In the genomic region with DNA sequence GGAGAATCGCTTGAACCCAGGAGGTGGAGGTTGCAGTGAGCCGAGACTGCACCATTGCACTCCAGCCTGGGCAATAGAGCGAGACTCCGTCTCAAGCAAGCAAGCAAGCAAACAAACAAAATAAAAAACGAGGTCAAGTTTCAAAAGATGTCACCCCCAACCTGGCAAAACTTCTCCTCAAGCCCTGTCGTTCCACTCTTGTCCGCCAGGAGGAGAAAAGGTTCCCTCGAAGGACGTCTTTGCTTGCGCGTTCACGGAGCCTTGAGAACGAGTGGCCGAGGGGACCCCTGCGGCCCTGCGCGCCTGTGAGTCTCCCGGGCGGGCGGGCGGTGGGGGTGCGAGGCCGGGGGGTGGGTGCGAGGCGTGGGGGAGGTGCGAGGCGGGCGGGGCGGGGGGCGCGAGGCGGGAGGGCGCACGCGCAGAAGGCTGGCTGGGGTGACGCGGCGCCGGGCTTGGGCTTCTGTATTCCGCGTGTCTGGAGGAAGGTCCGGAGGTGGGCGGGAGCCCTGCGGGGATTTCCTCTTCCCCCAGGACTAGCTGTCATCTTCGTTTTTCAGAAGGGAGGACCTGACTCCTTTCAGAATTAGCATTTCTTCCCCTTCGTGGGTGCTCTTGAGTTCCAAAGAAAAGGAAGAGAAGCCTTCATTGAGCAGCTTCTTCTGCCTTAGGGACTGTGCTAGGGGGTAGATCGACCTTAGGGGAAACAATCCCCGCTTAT, we compare ENCODE assay signal across 1 cellular context.
A peak's percentile ranks its signal among the peaks of the same experiment; 100 is the strongest.
TF ChIP-seq lines count a peak whose summit lies in the region.

No MANE protein-coding gene starts in this region.

TF ChIP-seq in HEK293, 187 proteins besides CTCF, POLR2A, EP300 and RAD21 (continued from another document and continues in another):
- TF ChIP-seq, protein P1, sequence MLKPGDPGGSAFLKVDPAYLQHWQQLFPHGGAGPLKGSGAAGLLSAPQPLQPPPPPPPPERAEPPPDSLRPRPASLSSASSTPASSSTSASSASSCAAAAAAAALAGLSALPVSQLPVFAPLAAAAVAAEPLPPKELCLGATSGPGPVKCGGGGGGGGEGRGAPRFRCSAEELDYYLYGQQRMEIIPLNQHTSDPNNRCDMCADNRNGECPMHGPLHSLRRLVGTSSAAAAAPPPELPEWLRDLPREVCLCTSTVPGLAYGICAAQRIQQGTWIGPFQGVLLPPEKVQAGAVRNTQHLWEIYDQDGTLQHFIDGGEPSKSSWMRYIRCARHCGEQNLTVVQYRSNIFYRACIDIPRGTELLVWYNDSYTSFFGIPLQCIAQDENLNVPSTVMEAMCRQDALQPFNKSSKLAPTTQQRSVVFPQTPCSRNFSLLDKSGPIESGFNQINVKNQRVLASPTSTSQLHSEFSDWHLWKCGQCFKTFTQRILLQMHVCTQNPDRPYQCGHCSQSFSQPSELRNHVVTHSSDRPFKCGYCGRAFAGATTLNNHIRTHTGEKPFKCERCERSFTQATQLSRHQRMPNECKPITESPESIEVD (tag by site-specific recombination; IDR thresholded peaks at IDR 0.05), result no peak
- no peak for TF ChIP-seq KLF8 (tag by site-specific recombination; IDR thresholded peaks at IDR 0.05)
- no peak for TF ChIP-seq ZNF366 (tag by site-specific recombination; conservative IDR thresholded peaks at IDR 0.05)
- no peak for TF ChIP-seq ZNF747 (tag by site-specific recombination; IDR thresholded peaks at IDR 0.05)
- no peak for TF ChIP-seq YY2 (tag by site-specific recombination; IDR thresholded peaks at IDR 0.05)
- TF ChIP-seq ZNF146 (tag by site-specific recombination; IDR thresholded peaks at IDR 0.05), result no peak
- TF ChIP-seq, protein P2, sequence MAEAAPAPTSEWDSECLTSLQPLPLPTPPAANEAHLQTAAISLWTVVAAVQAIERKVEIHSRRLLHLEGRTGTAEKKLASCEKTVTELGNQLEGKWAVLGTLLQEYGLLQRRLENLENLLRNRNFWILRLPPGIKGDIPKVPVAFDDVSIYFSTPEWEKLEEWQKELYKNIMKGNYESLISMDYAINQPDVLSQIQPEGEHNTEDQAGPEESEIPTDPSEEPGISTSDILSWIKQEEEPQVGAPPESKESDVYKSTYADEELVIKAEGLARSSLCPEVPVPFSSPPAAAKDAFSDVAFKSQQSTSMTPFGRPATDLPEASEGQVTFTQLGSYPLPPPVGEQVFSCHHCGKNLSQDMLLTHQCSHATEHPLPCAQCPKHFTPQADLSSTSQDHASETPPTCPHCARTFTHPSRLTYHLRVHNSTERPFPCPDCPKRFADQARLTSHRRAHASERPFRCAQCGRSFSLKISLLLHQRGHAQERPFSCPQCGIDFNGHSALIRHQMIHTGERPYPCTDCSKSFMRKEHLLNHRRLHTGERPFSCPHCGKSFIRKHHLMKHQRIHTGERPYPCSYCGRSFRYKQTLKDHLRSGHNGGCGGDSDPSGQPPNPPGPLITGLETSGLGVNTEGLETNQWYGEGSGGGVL (tag by site-specific recombination; IDR thresholded peaks at IDR 0.05), result peak; percentile 22; the same call in 1 of the 2 replicates
- no peak; the same call in 1 of the 2 replicates for TF ChIP-seq ZIC2 (tag by site-specific recombination; IDR thresholded peaks at IDR 0.05)
- TF ChIP-seq, protein P3, sequence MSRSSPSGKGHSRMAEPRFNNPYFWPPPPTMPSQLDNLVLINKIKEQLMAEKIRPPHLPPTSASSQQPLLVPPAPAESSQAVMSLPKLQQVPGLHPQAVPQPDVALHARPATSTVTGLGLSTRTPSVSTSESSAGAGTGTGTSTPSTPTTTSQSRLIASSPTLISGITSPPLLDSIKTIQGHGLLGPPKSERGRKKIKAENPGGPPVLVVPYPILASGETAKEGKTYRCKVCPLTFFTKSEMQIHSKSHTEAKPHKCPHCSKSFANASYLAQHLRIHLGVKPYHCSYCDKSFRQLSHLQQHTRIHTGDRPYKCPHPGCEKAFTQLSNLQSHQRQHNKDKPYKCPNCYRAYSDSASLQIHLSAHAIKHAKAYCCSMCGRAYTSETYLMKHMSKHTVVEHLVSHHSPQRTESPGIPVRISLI (tag by site-specific recombination; IDR thresholded peaks at IDR 0.05), result no peak
- peak; percentile 62 for TF ChIP-seq ZFHX2 (tag by site-specific recombination; conservative IDR thresholded peaks at IDR 0.05)
- no peak for TF ChIP-seq ZNF707 (tag by site-specific recombination; IDR thresholded peaks at IDR 0.05)
- TF ChIP-seq IKZF3 (tag by site-specific recombination; IDR thresholded peaks at IDR 0.05), result no peak; the same call in 1 of the 2 replicates
- no peak for TF ChIP-seq ZNF76 (tag by site-specific recombination; IDR thresholded peaks at IDR 0.05; ENCODE audit: borderline replicate concordance, low read depth)
- no peak for TF ChIP-seq MZF1 (tag by site-specific recombination; IDR thresholded peaks at IDR 0.05; ENCODE audit: borderline replicate concordance)
- TF ChIP-seq, protein P4, sequence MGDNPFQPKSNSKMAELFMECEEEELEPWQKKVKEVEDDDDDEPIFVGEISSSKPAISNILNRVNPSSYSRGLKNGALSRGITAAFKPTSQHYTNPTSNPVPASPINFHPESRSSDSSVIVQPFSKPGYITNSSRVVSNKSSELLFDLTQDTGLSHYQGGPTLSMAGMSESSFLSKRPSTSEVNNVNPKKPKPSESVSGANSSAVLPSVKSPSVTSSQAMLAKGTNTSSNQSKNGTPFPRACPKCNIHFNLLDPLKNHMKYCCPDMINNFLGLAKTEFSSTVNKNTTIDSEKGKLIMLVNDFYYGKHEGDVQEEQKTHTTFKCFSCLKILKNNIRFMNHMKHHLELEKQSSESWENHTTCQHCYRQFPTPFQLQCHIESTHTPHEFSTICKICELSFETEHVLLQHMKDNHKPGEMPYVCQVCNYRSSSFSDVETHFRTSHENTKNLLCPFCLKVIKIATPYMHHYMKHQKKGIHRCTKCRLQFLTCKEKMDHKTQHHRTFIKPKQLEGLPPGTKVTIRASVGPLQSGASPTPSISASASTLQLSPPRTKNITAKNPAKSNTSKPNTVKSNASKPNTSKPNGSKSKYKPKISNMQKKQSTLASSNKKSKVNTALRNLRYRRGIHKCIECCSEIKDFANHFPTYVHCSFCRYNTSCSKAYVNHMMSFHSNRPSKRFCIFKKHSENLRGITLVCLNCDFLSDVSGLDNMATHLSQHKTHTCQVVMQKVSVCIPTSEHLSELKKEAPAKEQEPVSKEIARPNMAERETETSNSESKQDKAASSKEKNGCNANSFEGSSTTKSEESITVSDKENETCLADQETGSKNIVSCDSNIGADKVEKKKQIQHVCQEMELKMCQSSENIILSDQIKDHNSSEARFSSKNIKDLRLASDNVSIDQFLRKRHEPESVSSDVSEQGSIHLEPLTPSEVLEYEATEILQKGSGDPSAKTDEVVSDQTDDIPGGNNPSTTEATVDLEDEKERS (tag by site-specific recombination; IDR thresholded peaks at IDR 0.05), result peak; percentile 66; the same call in 1 of the 2 replicates
- TF ChIP-seq SETDB1 (IDR thresholded peaks at IDR 0.05; ENCODE audit: insufficient read length, low read length), result no peak
- no peak for TF ChIP-seq ZNF292 (tag by site-specific recombination; IDR thresholded peaks at IDR 0.05; ENCODE audit: borderline replicate concordance, low read depth)
- no peak for TF ChIP-seq ZNF416 (tag by site-specific recombination; IDR thresholded peaks at IDR 0.05)
- no peak for TF ChIP-seq ZNF214 (tag by site-specific recombination; IDR thresholded peaks at IDR 0.05; ENCODE audit: borderline replicate concordance)
- peak; percentile 75 for TF ChIP-seq GLIS1 (tag by site-specific recombination; IDR thresholded peaks at IDR 0.05)
- peak; percentile 41; the same call in 1 of the 2 replicates for TF ChIP-seq GLIS2 (tag by site-specific recombination; IDR thresholded peaks at IDR 0.05)
- no peak for TF ChIP-seq ZBTB20 (tag by site-specific recombination; IDR thresholded peaks at IDR 0.05)
- peak; percentile 73; the same call in 1 of the 2 replicates for TF ChIP-seq ZBTB17 (tag by site-specific recombination; IDR thresholded peaks at IDR 0.05)
- TF ChIP-seq, protein P5, sequence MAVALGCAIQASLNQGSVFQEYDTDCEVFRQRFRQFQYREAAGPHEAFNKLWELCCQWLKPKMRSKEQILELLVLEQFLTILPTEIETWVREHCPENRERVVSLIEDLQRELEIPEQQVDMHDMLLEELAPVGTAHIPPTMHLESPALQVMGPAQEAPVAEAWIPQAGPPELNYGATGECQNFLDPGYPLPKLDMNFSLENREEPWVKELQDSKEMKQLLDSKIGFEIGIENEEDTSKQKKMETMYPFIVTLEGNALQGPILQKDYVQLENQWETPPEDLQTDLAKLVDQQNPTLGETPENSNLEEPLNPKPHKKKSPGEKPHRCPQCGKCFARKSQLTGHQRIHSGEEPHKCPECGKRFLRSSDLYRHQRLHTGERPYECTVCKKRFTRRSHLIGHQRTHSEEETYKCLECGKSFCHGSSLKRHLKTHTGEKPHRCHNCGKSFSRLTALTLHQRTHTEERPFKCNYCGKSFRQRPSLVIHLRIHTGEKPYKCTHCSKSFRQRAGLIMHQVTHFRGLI (tag by site-specific recombination; IDR thresholded peaks at IDR 0.05), result no peak
- no peak for TF ChIP-seq ZNF791 (tag by site-specific recombination; IDR thresholded peaks at IDR 0.05)
- TF ChIP-seq ZNF174 (tag by site-specific recombination; IDR thresholded peaks at IDR 0.05), result no peak
- TF ChIP-seq, protein P6, sequence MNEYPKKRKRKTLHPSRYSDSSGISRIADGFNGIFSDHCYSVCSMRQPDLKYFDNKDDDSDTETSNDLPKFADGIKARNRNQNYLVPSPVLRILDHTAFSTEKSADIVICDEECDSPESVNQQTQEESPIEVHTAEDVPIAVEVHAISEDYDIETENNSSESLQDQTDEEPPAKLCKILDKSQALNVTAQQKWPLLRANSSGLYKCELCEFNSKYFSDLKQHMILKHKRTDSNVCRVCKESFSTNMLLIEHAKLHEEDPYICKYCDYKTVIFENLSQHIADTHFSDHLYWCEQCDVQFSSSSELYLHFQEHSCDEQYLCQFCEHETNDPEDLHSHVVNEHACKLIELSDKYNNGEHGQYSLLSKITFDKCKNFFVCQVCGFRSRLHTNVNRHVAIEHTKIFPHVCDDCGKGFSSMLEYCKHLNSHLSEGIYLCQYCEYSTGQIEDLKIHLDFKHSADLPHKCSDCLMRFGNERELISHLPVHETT (tag by site-specific recombination; IDR thresholded peaks at IDR 0.05), result no peak
- TF ChIP-seq KLF9 (tag by site-specific recombination; IDR thresholded peaks at IDR 0.05; ENCODE audit: low read depth), result no peak
- peak; percentile 49; the same call in 1 of the 2 replicates for TF ChIP-seq ZBTB48 (tag by site-specific recombination; IDR thresholded peaks at IDR 0.05)
- no peak for TF ChIP-seq KLF1 (tag by site-specific recombination; IDR thresholded peaks at IDR 0.05)
- TF ChIP-seq, protein P7, sequence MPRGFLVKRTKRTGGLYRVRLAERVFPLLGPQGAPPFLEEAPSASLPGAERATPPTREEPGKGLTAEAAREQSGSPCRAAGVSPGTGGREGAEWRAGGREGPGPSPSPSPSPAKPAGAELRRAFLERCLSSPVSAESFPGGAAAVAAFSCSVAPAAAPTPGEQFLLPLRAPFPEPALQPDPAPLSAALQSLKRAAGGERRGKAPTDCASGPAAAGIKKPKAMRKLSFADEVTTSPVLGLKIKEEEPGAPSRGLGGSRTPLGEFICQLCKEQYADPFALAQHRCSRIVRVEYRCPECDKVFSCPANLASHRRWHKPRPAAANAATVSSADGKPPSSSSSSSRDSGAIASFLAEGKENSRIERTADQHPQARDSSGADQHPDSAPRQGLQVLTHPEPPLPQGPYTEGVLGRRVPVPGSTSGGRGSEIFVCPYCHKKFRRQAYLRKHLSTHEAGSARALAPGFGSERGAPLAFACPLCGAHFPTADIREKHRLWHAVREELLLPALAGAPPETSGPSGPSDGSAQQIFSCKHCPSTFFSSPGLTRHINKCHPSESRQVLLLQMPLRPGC (tag by site-specific recombination; IDR thresholded peaks at IDR 0.05), result no peak
- TF ChIP-seq, protein P8, sequence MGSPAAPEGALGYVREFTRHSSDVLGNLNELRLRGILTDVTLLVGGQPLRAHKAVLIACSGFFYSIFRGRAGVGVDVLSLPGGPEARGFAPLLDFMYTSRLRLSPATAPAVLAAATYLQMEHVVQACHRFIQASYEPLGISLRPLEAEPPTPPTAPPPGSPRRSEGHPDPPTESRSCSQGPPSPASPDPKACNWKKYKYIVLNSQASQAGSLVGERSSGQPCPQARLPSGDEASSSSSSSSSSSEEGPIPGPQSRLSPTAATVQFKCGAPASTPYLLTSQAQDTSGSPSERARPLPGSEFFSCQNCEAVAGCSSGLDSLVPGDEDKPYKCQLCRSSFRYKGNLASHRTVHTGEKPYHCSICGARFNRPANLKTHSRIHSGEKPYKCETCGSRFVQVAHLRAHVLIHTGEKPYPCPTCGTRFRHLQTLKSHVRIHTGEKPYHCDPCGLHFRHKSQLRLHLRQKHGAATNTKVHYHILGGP (tag by site-specific recombination; IDR thresholded peaks at IDR 0.05), result 0 out of 2 replicates have a peak, but pooled peaks have one; percentile 21
- no peak for TF ChIP-seq ZNF354C (tag by site-specific recombination; IDR thresholded peaks at IDR 0.05; ENCODE audit: borderline replicate concordance, low read depth)
- TF ChIP-seq RBAK (tag by site-specific recombination; IDR thresholded peaks at IDR 0.05), result no peak
- TF ChIP-seq KLF10 (tag by site-specific recombination; IDR thresholded peaks at IDR 0.05), result 0 out of 2 replicates have a peak, but pooled peaks have one; percentile 15
- TF ChIP-seq, protein P9, sequence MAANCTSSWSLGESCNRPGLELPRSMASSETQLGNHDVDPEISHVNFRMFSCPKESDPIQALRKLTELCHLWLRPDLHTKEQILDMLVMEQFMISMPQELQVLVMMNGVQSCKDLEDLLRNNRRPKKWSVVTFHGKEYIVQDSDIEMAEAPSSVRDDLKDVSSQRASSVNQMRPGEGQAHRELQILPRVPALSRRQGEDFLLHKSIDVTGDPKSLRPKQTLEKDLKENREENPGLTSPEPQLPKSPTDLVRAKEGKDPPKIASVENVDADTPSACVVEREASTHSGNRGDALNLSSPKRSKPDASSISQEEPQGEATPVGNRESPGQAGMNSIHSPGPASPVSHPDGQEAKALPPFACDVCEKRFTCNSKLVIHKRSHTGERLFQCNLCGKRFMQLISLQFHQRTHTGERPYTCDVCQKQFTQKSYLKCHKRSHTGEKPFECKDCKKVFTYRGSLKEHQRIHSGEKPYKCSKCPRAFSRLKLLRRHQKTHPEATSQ (tag by site-specific recombination; IDR thresholded peaks at IDR 0.05), result no peak
- TF ChIP-seq, protein P10, sequence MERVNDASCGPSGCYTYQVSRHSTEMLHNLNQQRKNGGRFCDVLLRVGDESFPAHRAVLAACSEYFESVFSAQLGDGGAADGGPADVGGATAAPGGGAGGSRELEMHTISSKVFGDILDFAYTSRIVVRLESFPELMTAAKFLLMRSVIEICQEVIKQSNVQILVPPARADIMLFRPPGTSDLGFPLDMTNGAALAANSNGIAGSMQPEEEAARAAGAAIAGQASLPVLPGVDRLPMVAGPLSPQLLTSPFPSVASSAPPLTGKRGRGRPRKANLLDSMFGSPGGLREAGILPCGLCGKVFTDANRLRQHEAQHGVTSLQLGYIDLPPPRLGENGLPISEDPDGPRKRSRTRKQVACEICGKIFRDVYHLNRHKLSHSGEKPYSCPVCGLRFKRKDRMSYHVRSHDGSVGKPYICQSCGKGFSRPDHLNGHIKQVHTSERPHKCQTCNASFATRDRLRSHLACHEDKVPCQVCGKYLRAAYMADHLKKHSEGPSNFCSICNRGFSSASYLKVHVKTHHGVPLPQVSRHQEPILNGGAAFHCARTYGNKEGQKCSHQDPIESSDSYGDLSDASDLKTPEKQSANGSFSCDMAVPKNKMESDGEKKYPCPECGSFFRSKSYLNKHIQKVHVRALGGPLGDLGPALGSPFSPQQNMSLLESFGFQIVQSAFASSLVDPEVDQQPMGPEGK (tag by site-specific recombination; IDR thresholded peaks at IDR 0.05), result peak; percentile 48; the same call in 1 of the 2 replicates
- no peak for TF ChIP-seq ZNF266 (tag by site-specific recombination; IDR thresholded peaks at IDR 0.05; ENCODE audit: low read depth)
- no peak for TF ChIP-seq ZNF211 (tag by site-specific recombination; IDR thresholded peaks at IDR 0.05; ENCODE audit: low read depth)
- TF ChIP-seq ZNF2 (tag by site-specific recombination; IDR thresholded peaks at IDR 0.05), result no peak
- TF ChIP-seq ZNF549 (tag by site-specific recombination; IDR thresholded peaks at IDR 0.05), result no peak
- no peak for TF ChIP-seq ZBTB7A (tag by site-specific recombination; IDR thresholded peaks at IDR 0.05; ENCODE audit: low read depth)
